ENCODE assay signal across 1 cellular context in the genomic region with DNA sequence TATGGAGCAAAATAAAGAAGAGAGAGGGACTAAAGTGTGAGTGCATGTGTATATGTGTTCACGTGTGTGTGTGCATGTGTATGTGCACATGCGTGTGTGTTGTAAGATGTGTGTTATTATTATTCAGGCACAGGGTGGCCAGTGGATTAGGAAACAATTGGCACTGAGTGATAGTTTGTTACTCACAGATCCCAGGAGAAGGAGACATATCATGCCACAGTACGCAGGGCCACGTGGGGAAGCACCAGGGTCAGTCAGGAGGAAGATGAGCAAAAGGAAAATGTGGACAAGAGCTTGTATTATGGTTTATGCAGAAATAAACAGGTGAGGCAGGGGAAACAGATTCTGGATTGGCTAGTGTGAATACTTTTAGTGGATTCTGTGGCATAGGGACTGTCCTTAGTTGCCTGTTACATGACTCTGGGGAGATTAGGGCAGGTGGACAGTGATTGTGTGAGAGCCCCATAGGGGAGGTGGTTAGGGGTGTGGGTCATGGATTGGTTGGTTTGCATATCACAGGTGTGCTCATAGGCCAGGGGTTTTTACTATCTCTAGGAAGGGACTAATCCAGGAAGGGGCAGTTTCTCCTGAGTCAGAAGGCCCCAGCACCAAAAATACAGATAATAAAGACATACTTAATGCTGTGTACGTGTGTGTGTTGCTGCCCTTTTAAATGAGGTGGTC.
TF ChIP-seq lines count a peak whose summit lies in the region.

No MANE protein-coding gene starts in this region.

TF ChIP-seq in GM23338, 12 proteins besides CTCF, POLR2A, EP300 and RAD21 (continued from another document):
- TF ChIP-seq ZNF462 (CRISPR knock-in tag; IDR thresholded peaks at IDR 0.05) (no peak), ZNF331 (CRISPR knock-in tag; IDR thresholded peaks at IDR 0.05; ENCODE audit: low read depth) (no peak), CREB1 (CRISPR knock-in tag; IDR thresholded peaks at IDR 0.05; ENCODE audit: low read depth) (no peak), NANOG (IDR thresholded peaks at IDR 0.05; ENCODE audit: borderline replicate concordance) (no peak), JUNB (IDR thresholded peaks at IDR 0.05; ENCODE audit: unreplicated experiment) (no peak), POLR2AphosphoS5 (IDR thresholded peaks at IDR 0.05; ENCODE audit: low read depth) (no peak), ETS1 (IDR thresholded peaks at IDR 0.05) (no peak), REST (IDR thresholded peaks at IDR 0.05; ENCODE audit: unreplicated experiment) (no peak), STAT1 (IDR thresholded peaks at IDR 0.05; ENCODE audit: unreplicated experiment) (no peak), EZH2 (IDR thresholded peaks at IDR 0.05; ENCODE audit: low read depth, unreplicated experiment) (no peak), EZH2phosphoT487 (IDR thresholded peaks at IDR 0.05; ENCODE audit: unreplicated experiment) (no peak)
